Comparison of ENCODE assay signal across 1 cellular context in genomic region chr19:48496959-48497727, GRCh38.
TF ChIP-seq lines count a peak whose summit lies in the region.

No MANE protein-coding gene starts in this region.

TF ChIP-seq in GM23338, 12 proteins besides CTCF, POLR2A, EP300 and RAD21:
- TF ChIP-seq EZH2phosphoT487 (IDR thresholded peaks at IDR 0.05; ENCODE audit: unreplicated experiment) (no peak), ZNF462 (CRISPR knock-in tag; IDR thresholded peaks at IDR 0.05) (no peak), POLR2AphosphoS5 (IDR thresholded peaks at IDR 0.05; ENCODE audit: low read depth) (no peak; the same call in 1 of the 2 replicates)
